ENCODE assay signal across 1 cellular context in genomic region chr21:37073417-37074194, GRCh38.
TF ChIP-seq lines count a peak whose summit lies in the region.

No MANE protein-coding gene starts in this region.

TF ChIP-seq in K562, 482 proteins besides CTCF, POLR2A, EP300 and RAD21 (continued from another document):
- TF ChIP-seq, protein P1, sequence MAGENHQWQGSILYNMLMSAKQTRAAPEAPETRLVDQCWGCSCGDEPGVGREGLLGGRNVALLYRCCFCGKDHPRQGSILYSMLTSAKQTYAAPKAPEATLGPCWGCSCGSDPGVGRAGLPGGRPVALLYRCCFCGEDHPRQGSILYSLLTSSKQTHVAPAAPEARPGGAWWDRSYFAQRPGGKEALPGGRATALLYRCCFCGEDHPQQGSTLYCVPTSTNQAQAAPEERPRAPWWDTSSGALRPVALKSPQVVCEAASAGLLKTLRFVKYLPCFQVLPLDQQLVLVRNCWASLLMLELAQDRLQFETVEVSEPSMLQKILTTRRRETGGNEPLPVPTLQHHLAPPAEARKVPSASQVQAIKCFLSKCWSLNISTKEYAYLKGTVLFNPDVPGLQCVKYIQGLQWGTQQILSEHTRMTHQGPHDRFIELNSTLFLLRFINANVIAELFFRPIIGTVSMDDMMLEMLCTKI (IDR thresholded peaks at IDR 0.05; ENCODE audit: partially characterized antibody): no peak
- TF ChIP-seq ZNF232 (CRISPR knock-in tag; IDR thresholded peaks at IDR 0.05): peak; percentile 71; the same call in 1 of the 2 replicates
- TF ChIP-seq, protein P2, sequence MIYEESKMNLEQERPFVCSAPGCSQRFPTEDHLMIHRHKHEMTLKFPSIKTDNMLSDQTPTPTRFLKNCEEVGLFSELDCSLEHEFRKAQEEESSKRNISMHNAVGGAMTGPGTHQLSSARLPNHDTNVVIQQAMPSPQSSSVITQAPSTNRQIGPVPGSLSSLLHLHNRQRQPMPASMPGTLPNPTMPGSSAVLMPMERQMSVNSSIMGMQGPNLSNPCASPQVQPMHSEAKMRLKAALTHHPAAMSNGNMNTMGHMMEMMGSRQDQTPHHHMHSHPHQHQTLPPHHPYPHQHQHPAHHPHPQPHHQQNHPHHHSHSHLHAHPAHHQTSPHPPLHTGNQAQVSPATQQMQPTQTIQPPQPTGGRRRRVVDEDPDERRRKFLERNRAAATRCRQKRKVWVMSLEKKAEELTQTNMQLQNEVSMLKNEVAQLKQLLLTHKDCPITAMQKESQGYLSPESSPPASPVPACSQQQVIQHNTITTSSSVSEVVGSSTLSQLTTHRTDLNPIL (CRISPR knock-in tag; IDR thresholded peaks at IDR 0.05): no peak
- TF ChIP-seq GATAD2B (IDR thresholded peaks at IDR 0.05; ENCODE audit: borderline replicate concordance): 0 out of 2 replicates have a peak, but pooled peaks have one; percentile 24
- TF ChIP-seq NONO (IDR thresholded peaks at IDR 0.05; ENCODE audit: low read depth in 2 of 2, low read length in 1 of 2): peak in 1 of 2 experiments; percentile 87; a peak in 2 of 4 replicates
- TF ChIP-seq, protein P3, sequence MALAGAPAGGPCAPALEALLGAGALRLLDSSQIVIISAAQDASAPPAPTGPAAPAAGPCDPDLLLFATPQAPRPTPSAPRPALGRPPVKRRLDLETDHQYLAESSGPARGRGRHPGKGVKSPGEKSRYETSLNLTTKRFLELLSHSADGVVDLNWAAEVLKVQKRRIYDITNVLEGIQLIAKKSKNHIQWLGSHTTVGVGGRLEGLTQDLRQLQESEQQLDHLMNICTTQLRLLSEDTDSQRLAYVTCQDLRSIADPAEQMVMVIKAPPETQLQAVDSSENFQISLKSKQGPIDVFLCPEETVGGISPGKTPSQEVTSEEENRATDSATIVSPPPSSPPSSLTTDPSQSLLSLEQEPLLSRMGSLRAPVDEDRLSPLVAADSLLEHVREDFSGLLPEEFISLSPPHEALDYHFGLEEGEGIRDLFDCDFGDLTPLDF (CRISPR knock-in tag; IDR thresholded peaks at IDR 0.05): no peak
- no peak for TF ChIP-seq NFYB (IDR thresholded peaks at IDR 0.05; ENCODE audit: extremely low read depth, insufficient read length)
- TF ChIP-seq CHD4 (IDR thresholded peaks at IDR 0.05; ENCODE audit: insufficient read depth, insufficient replicate concordance, low read depth, low read length, poor library complexity, severe bottlenecking): no peak
- TF ChIP-seq STAG1 (CRISPR knock-in tag; IDR thresholded peaks at IDR 0.05; ENCODE audit: borderline replicate concordance): no peak; the same call in none of the 2 replicates
- no peak for TF ChIP-seq CBX8 (IDR thresholded peaks at IDR 0.05; ENCODE audit: borderline replicate concordance, extremely low read depth, low read depth, low read length, poor library complexity, severe bottlenecking)
- TF ChIP-seq, protein P4, sequence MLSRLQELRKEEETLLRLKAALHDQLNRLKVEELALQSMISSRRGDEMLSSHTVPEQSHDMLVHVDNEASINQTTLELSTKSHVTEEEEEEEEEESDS (CRISPR knock-in tag; IDR thresholded peaks at IDR 0.05): no peak
- peak; percentile 91 for TF ChIP-seq EGR1 (conservative IDR thresholded peaks at IDR 0.05)
- TF ChIP-seq ZNF146 (CRISPR knock-in tag; IDR thresholded peaks at IDR 0.05; ENCODE audit: unreplicated experiment): peak; percentile 22
- TF ChIP-seq CTBP1 (IDR thresholded peaks at IDR 0.05; ENCODE audit: borderline replicate concordance): peak; percentile 80; the same call in 1 of the 2 replicates
- TF ChIP-seq MGA (IDR thresholded peaks at IDR 0.05): peak; percentile 82
- TF ChIP-seq SRSF1 (IDR thresholded peaks at IDR 0.05; ENCODE audit: low read depth, low read length): 0 out of 2 replicates have a peak, but pooled peaks have one; percentile 55
- no peak for TF ChIP-seq ZBTB8A (IDR thresholded peaks at IDR 0.05; ENCODE audit: partially characterized antibody)
- TF ChIP-seq ZSCAN29 (IDR thresholded peaks at IDR 0.05): 0 out of 2 replicates have a peak, but pooled peaks have one; percentile 9
- TF ChIP-seq IRF2 (CRISPR knock-in tag; IDR thresholded peaks at IDR 0.05): peak; percentile 77; the same call in 1 of the 2 replicates
